ENCODE assay signal across 8 cellular contexts in genomic region chr11:8604078-8604723, GRCh38. TPM values are rescaled to one million over a fixed set of nuclear protein-coding genes. Genes with fewer than 3 reads are reported as not detected.
DNase-seq lines count a peak whose midpoint lies in the region; ATAC-seq lines count a peak whose summit lies in the region.

No MANE protein-coding gene starts in this region.

- H3K36me3 Mint-ChIP-seq in activated naive CD4-positive, alpha-beta T cell treated with anti-CD3 and anti-CD28 coated beads, Interleukin-2, amount 10 ng/mL, durations not matched to agents 7 days and 5 days, result no peaks in the 10 kb centered on the region

- H3K4me3 Mint-ChIP-seq in activated naive CD4-positive, alpha-beta T cell treated with anti-CD3 and anti-CD28 coated beads, Interleukin-2, amount 10 ng/mL, durations not matched to agents 7 days and 5 days, result no peak overlapping the region

- no peaks in the 10 kb centered on the region for H3K9me3 ChIP-seq in right cardiac atrium (ENCODE audit: control insufficient read depth, low read length)

- H3K9me3 Mint-ChIP-seq in activated naive CD4-positive, alpha-beta T cell treated with anti-CD3 and anti-CD28 coated beads, Interleukin-2, amount 10 ng/mL, durations not matched to agents 7 days and 5 days, result no peaks in the 10 kb centered on the region

- ATAC-seq in GM18502 (IDR thresholded peaks at IDR 0.05; ENCODE audit: poor library complexity, unreplicated experiment) (peak; percentile 74), HG02943 (IDR thresholded peaks at IDR 0.05; ENCODE audit: low read depth, unreplicated experiment) (peak; percentile 83), right cardiac atrium (peak; percentile 76 to 88)

- H3K4me3 ChIP-seq in right cardiac atrium (ENCODE audit: low read length), result no peak overlapping the region

- no peak overlapping the region for H3K27ac Mint-ChIP-seq in activated naive CD4-positive, alpha-beta T cell treated with anti-CD3 and anti-CD28 coated beads, Interleukin-2, amount 10 ng/mL, durations not matched to agents 7 days and 5 days

- no peaks in the 10 kb centered on the region for H3K4me1 Mint-ChIP-seq in activated naive CD4-positive, alpha-beta T cell treated with anti-CD3 and anti-CD28 coated beads, Interleukin-2, amount 10 ng/mL, durations not matched to agents 7 days and 5 days

- H3K27ac ChIP-seq in right cardiac atrium (ENCODE audit: low read length), result no peak overlapping the region

- intact Hi-C loops in right cardiac atrium (cut with DNase I), result no loop called here

- peak; percentile 85 for DNase-seq in AG20443 (ENCODE audit: low spot score)
- DNase-seq in NCI-H69 (lab: John Stamatoyannopoulos, UW), result peak; percentile 83
- peak; percentile 54 for DNase-seq in activated naive CD4-positive, alpha-beta T cell treated with anti-CD3 and anti-CD28 coated beads, Interleukin-2, amount 10 ng/mL, durations not matched to agents 7 days and 5 days
- DNase-seq in right cardiac atrium, result peak; percentile 56 to 72 (median 71)
- peak in 2 of 3 donors; percentile 8 to 26 for DNase-seq in stimulated activated CD4-positive, alpha-beta T cell treated with anti-CD3 and anti-CD28 coated beads, Interleukin-12 subunit alpha, Interleukin-12 subunit beta, amount 100 ng/mL, for 48 hours (ENCODE audit: low read depth in 2 of 3, low spot score in 1 of 3)
- no peak for DNase-seq in occipital lobe (lab: John Stamatoyannopoulos, UW)

- H3K27me3 ChIP-seq in right cardiac atrium (ENCODE audit: control insufficient read depth, insufficient read depth), result no peaks in the 10 kb centered on the region

- H3K27me3 Mint-ChIP-seq in activated naive CD4-positive, alpha-beta T cell treated with anti-CD3 and anti-CD28 coated beads, Interleukin-2, amount 10 ng/mL, durations not matched to agents 7 days and 5 days, result peaks cover 17% of the 10 kb centered on the region

- CTCF ChIA-PET in activated naive CD4-positive, alpha-beta T cell treated with anti-CD3 and anti-CD28 coated beads, Interleukin-2, amount 10 ng/mL, durations not matched to agents 7 days and 5 days (lab: Charles Lee), result interaction anchor here (1.0 to 1.4 kb wide), 2 partner anchors 8 to 9 kb away, joined by 3 to 5 read pairs; no protein-coding TSS in a partner anchor

- WGBS in right cardiac atrium, result 23% methylated on average over 9 of the region's 9 CpGs

- H3K4me1 ChIP-seq in right cardiac atrium (ENCODE audit: control insufficient read depth, insufficient read depth, low read length), result no peaks in the 10 kb centered on the region

RNA-seq across cellular contexts. Expression of gene STK33, which starts 10.2 kb away (rescaled TPM):
- total RNA-seq in right cardiac atrium (10 to 100 TPM; 21.6 to 40.2 (median 28.0) TPM), occipital lobe (9.5 TPM)
- 14.1 TPM for polyA plus RNA-seq in right cardiac atrium
